1 cellular context compared by ENCODE assay signal in genomic region chr1:167103236-167103894, GRCh38.
TF ChIP-seq lines count a peak whose summit lies in the region.

No MANE protein-coding gene starts in this region.

TF ChIP-seq in H1, 55 proteins besides CTCF, POLR2A, EP300 and RAD21:
- TF ChIP-seq JUN (IDR thresholded peaks at IDR 0.05; ENCODE audit: low read depth, low read length) (no peak), TAF1 (IDR thresholded peaks at IDR 0.05; ENCODE audit: low read depth, low read length) (no peak), HDAC6 (IDR thresholded peaks at IDR 0.05; ENCODE audit: low read depth, low read length) (no peak), SP1 (IDR thresholded peaks at IDR 0.05; ENCODE audit: low read depth, low read length) (no peak), NRF1 (IDR thresholded peaks at IDR 0.05; ENCODE audit: low read depth, low read length) (no peak), JUND (IDR thresholded peaks at IDR 0.05; ENCODE audit: low read length) (peak; percentile 57; the same call in 1 of the 2 replicates), ASH2L (IDR thresholded peaks at IDR 0.05; ENCODE audit: low read length) (no peak), CBX5 (IDR thresholded peaks at IDR 0.05; ENCODE audit: low read depth, low read length) (no peak)
